In the genomic region with DNA sequence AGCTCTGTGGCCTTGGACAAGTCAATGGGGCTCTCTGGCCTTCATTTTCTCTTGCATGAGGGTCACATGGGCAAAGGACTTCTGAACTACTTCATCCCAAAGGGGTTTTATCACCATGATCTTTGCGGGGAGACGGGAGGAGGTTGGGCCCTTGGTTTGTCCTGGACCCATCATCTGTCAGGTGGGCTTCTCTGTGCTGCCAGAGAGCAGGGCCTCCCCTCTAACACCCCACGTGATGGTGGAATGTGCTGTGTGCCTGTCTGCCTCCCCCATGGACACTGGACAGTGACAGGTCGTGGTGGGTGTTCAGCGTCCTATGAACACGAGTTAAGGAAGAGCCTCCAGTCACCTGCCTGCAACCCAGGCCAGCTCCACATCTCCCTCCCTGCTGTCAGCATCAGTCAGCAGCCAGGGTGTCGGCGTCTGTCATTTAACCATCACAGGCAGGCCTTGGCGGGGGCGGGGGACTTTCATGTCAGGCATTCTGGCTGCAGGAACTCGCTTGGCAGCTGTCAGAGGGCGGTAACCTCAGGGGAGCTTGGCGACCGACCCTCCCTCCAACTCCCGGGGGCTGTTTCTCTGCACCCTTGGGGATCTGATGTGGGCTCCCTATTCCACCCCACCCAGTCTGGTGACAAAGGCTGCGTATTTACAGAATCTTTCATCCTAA, we compare ENCODE assay signal across 8 cellular contexts. TPM values are rescaled to one million over a fixed set of nuclear protein-coding genes. Genes with fewer than 3 reads are reported as not detected.
DNase-seq lines count a peak whose midpoint lies in the region; ATAC-seq and TF ChIP-seq lines count a peak whose summit lies in the region.

No MANE protein-coding gene starts in this region.

- H3K9me3 ChIP-seq in BE2C (no peaks in the 10 kb centered on the region), neutrophil (no peaks in the 10 kb centered on the region), endodermal cell (ENCODE audit: control insufficient read depth, low read length) (no peaks in the 10 kb centered on the region)

- H3K9me3 Mint-ChIP-seq in endodermal cell = no peaks in the 10 kb centered on the region

- WGBS in endodermal cell (ENCODE audit: insufficient coverage in 1 of 2, insufficient read length in 1 of 2), 2 experiments = 81 to 83% methylated on average over 8 to 16 of the region's 16 CpGs

- H3K36me3 ChIP-seq in BE2C (peaks cover 5% of the 10 kb centered on the region; the same call in 1 of the 2 replicates), neutrophil (no peaks in the 10 kb centered on the region), endodermal cell (ENCODE audit: control insufficient read depth, insufficient read depth, low read length) (no peaks in the 10 kb centered on the region)

- ATAC-seq in GM21737 (IDR thresholded peaks at IDR 0.05; ENCODE audit: unreplicated experiment) (no peak), HG02642 (IDR thresholded peaks at IDR 0.05; ENCODE audit: poor library complexity, unreplicated experiment) (no peak)

- DNase-seq in BE2C (peak; percentile 73), endodermal cell (no peak), NCI-H526 (lab: John Stamatoyannopoulos, UW) (no peak)
- DNase-seq in activated T-helper 1 cell treated with anti-CD3 and anti-CD28 coated beads, Interleukin-2, amount 50 U/mL, for 16 hours (ENCODE audit: low read depth in 1 of 2, low spot score in 1 of 2) = peak; percentile 34 to 49

- H3K9ac ChIP-seq in endodermal cell (ENCODE audit: extremely low read depth, low read length, poor library complexity, severe bottlenecking) = no peak overlapping the region

- H3K4me1 Mint-ChIP-seq in endodermal cell = peaks cover 24% of the 10 kb centered on the region

- H3K27me3 Mint-ChIP-seq in endodermal cell (ENCODE audit: insufficient read depth) = peaks cover 19% of the 10 kb centered on the region

- 0 out of 2 replicates have a peak, but pooled peaks have one; percentile 3 for TF ChIP-seq POLR2A in Raji (IDR thresholded peaks at IDR 0.05; ENCODE audit: insufficient read depth, low read depth, low read length)

- peaks cover 25% of the 10 kb centered on the region for H3K4me1 ChIP-seq in BE2C
- peaks cover 35 to 36% of the 10 kb centered on the region in 2 experiments for H3K4me1 ChIP-seq in neutrophil (ENCODE audit: control insufficient read depth in 1 of 2, insufficient read depth in 1 of 2, low read depth in 1 of 2, low read length in 1 of 2)
- peaks cover 15% of the 10 kb centered on the region for H3K4me1 ChIP-seq in endodermal cell (ENCODE audit: control insufficient read depth, insufficient read depth, low read length)

- H3K27ac ChIP-seq in neutrophil (peak overlapping the region; percentile 99), endodermal cell (ENCODE audit: low read depth, low read length) (no peak overlapping the region)

- H3K36me3 Mint-ChIP-seq in endodermal cell (ENCODE audit: low read depth) = no peaks in the 10 kb centered on the region

- H3K4me3 ChIP-seq in BE2C (ENCODE audit: low read depth, low read length) (no peak overlapping the region), neutrophil (ENCODE audit: low read depth in 1 of 2, low read length in 1 of 2) (no peak overlapping the region), endodermal cell (ENCODE audit: low read length) (no peak overlapping the region)

- no peak for TF ChIP-seq CTCF in BE2C (IDR thresholded peaks at IDR 0.05; ENCODE audit: low read depth, low read length)
- no peak for TF ChIP-seq CTCF in neutrophil (IDR thresholded peaks at IDR 0.05)
- no peak for TF ChIP-seq CTCF in endodermal cell (conservative IDR thresholded peaks at IDR 0.05)

- H3K4me3 Mint-ChIP-seq in endodermal cell = no peak overlapping the region

- H3K27ac Mint-ChIP-seq in endodermal cell = no peak overlapping the region

- H3K27me3 ChIP-seq in BE2C = no peaks in the 10 kb centered on the region
- H3K27me3 ChIP-seq in neutrophil = no peaks in the 10 kb centered on the region
- H3K27me3 ChIP-seq in endodermal cell (ENCODE audit: control insufficient read depth, insufficient read depth, low read length, poor library complexity, severe bottlenecking) = peaks cover 6% of the 10 kb centered on the region

RNA-seq across cellular contexts. Expression of a gene that starts 2.6 kb away (rescaled TPM):
- polyA plus RNA-seq in BE2C (2012; ENCODE audit: insufficient read depth, insufficient read length, low read depth) = 68.5 TPM
- total RNA-seq in endodermal cell = 10 to 100 TPM; 23.0 to 32.4 TPM
- polyA plus RNA-seq in endodermal cell (2013, experiment 1 of 2) = 66.3 TPM
- 71.5 TPM for polyA plus RNA-seq in endodermal cell (2013, experiment 2 of 2)

RNA-seq across cellular contexts. Expression of a gene that starts 35.5 kb away (rescaled TPM):
- 41.1 TPM for polyA plus RNA-seq in BE2C (2012; ENCODE audit: insufficient read depth, insufficient read length, low read depth)
- 10 to 100 TPM; 24.8 to 29.8 TPM for total RNA-seq in endodermal cell
- polyA plus RNA-seq in endodermal cell (2013, experiment 1 of 2) = 28.5 TPM
- 25.9 TPM for polyA plus RNA-seq in endodermal cell (2013, experiment 2 of 2)

RNA-seq across cellular contexts. Expression of a gene that starts 52.7 kb away (rescaled TPM):
- polyA plus RNA-seq in BE2C (2012; ENCODE audit: insufficient read depth, insufficient read length, low read depth) = 60.1 TPM
- total RNA-seq in endodermal cell = 10 to 100 TPM; 79.0 to 86.1 TPM
- polyA plus RNA-seq in endodermal cell (2013, experiment 1 of 2) = 50.9 TPM
- 49.5 TPM for polyA plus RNA-seq in endodermal cell (2013, experiment 2 of 2)

RNA-seq across cellular contexts. Expression of a gene that starts 57.7 kb away (rescaled TPM):
- 57.1 TPM for polyA plus RNA-seq in BE2C (2012; ENCODE audit: insufficient read depth, insufficient read length, low read depth)
- 10 to 100 TPM; 21.2 to 26.7 TPM for total RNA-seq in endodermal cell
- polyA plus RNA-seq in endodermal cell (2013, experiment 1 of 2) = 35.3 TPM
- polyA plus RNA-seq in endodermal cell (2013, experiment 2 of 2) = 33.0 TPM

Comparison
In these comparisons a context has a peak if more than half of its experiments do, and no peak if none do; other contexts are left out.
1. DNase-seq: peak in BE2C (single experiment) and activated T-helper 1 cell treated with anti-CD3 and anti-CD28 coated beads, Interleukin-2, amount 50 U/mL, for 16 hours (2 of 2); none in endodermal cell (single experiment) and NCI-H526 (0 of 2).